ENCODE assay signal across 15 cellular contexts in genomic region chr9:37002413-37003217, GRCh38. TPM values are rescaled to one million over a fixed set of nuclear protein-coding genes. Genes with fewer than 3 reads are reported as not detected.
DNase-seq lines count a peak whose midpoint lies in the region; ATAC-seq, FAIRE-seq and TF ChIP-seq lines count a peak whose summit lies in the region.
"Had no signal": no experiment of that assay in that cellular context is flagged by ENCODE, and none has a peak within 500 bp of the region (broad histone marks: within the 10 kb centered on the region; RNA-seq: fewer than 3 reads in every experiment).

No MANE protein-coding gene starts in this region.

- no peak for TF ChIP-seq RAD21 in H1 (IDR thresholded peaks at IDR 0.05 in 1 of 2, conservative IDR thresholded peaks at IDR 0.05 in 1 of 2; ENCODE audit: low read depth in 2 of 2, low read length in 2 of 2)

- H3K79me2 ChIP-seq in DOHH2 (ENCODE audit: control insufficient read depth, low read length), result peaks cover 99% of the 10 kb centered on the region
- no peaks in the 10 kb centered on the region for H3K79me2 ChIP-seq in H1 (ENCODE audit: control insufficient read depth in 1 of 2, insufficient read depth in 2 of 2, low read length in 2 of 2)

- H3K27me3 ChIP-seq in DOHH2 (ENCODE audit: control insufficient read depth, low read length) (no peaks in the 10 kb centered on the region), HUES48 (ENCODE audit: control insufficient read depth, insufficient read depth, low read length) (peaks cover 89% of the 10 kb centered on the region), H1 (replicated peaks in 1 of 4; ENCODE audit: control insufficient read depth in 3 of 4, extremely low read depth in 1 of 4, insufficient read depth in 3 of 4, low read length in 3 of 4) (peaks cover 15 to 51% (median 49%) of the 10 kb centered on the region in 4 experiments)

- no peak overlapping the region for H2BK15ac ChIP-seq in H1 (ENCODE audit: low read length)

- H3K79me1 ChIP-seq in H1 (ENCODE audit: low read depth, low read length), result no peaks in the 10 kb centered on the region

- POLR2A ChIA-PET in H1 (lab: Charles Lee; ENCODE audit: partially characterized antibody), result interaction anchor here (0.5 kb wide), 1 partner anchor 384 kb away, joined by 4 read pairs; no protein-coding TSS in a partner anchor

- no peak overlapping the region for H3K23ac ChIP-seq in H1 (ENCODE audit: insufficient read length)

- ATAC-seq in mucosa of descending colon, result peak; percentile 35
- no peak for ATAC-seq in GM18498 (IDR thresholded peaks at IDR 0.05; ENCODE audit: unreplicated experiment)
- ATAC-seq: K562, psoas muscle had no signal

- no peak overlapping the region for H2BK20ac ChIP-seq in H1 (ENCODE audit: low read length)

- peaks cover 5% of the 10 kb centered on the region; the same call in 1 of the 2 replicates for H4K20me1 ChIP-seq in DOHH2 (ENCODE audit: control insufficient read depth, insufficient read depth, low read depth, low read length)
- H4K20me1 ChIP-seq in H1 (replicated peaks in 1 of 2; ENCODE audit: control insufficient read depth in 1 of 2, insufficient read depth in 2 of 2, low read length in 2 of 2), result no peaks in the 10 kb centered on the region

- WGBS in H1 (ENCODE audit: extremely low coverage in 1 of 2, insufficient coverage in 1 of 2, insufficient read length in 1 of 2, insufficient replicate concordance in 2 of 2, low coverage in 1 of 2, low lambda C conversion rate in 2 of 2, missing lambda C conversion rate in 1 of 2), 2 experiments, result 7% methylated on average over 51 of the region's 62 CpGs; no CpG with 5 or more reads in 1 of the 2 experiments

- no peak overlapping the region for H3K56ac ChIP-seq in H1 (replicated peaks; ENCODE audit: insufficient read length, low read depth, low read length)

- no peak overlapping the region for H4K5ac ChIP-seq in H1 (ENCODE audit: insufficient read length, low read depth, low read length)

- TF ChIP-seq EP300 in H1 (IDR thresholded peaks at IDR 0.05; ENCODE audit: borderline replicate concordance in 1 of 2, low read depth in 2 of 2, low read length in 2 of 2), result no peak

- peaks cover 6% of the 10 kb centered on the region; the same call in 1 of the 2 replicates for H3K23me2 ChIP-seq in H1 (ENCODE audit: low read depth, low read length)

- H3K4ac ChIP-seq in H1 (replicated peaks; ENCODE audit: insufficient read length, low read depth, low read length), result no peak overlapping the region

- H3K36me3 ChIP-seq in DOHH2 (ENCODE audit: control insufficient read depth, low read length), result peaks cover 96% of the 10 kb centered on the region
- no peaks in the 10 kb centered on the region for H3K36me3 ChIP-seq in HUES48 (ENCODE audit: control insufficient read depth, insufficient read depth, low read length)
- H3K36me3 ChIP-seq in H1 (ENCODE audit: control insufficient read depth in 2 of 4, insufficient read depth in 4 of 4, low read length in 3 of 4), result no peaks in the 10 kb centered on the region
- H3K36me3 ChIP-seq in mucosa of descending colon (ENCODE audit: low read depth), result no peaks in the 10 kb centered on the region
- H3K36me3 ChIP-seq: esophagus muscularis mucosa had no signal

- H3K18ac ChIP-seq in H1 (ENCODE audit: extremely low read depth, low read length), result no peak overlapping the region; the same call in 1 of the 2 replicates

- no peaks in the 10 kb centered on the region for H3K9me2 ChIP-seq in DOHH2 (replicated peaks; ENCODE audit: control insufficient read depth, low read length)
- H3K9me2 ChIP-seq: SK-N-SH had no signal

- FAIRE-seq in H1 (lab: Jason Lieb, UNC), result no peak
- FAIRE-seq: K562 had no signal

- peaks cover 98% of the 10 kb centered on the region for H3K4me1 ChIP-seq in DOHH2 (ENCODE audit: control insufficient read depth, low read length)
- H3K4me1 ChIP-seq in HUES48 (ENCODE audit: control insufficient read depth, insufficient read depth, low read length), result peaks cover 7% of the 10 kb centered on the region; the same call in 1 of the 2 replicates
- peaks cover 0 to 5% (median 1%) of the 10 kb centered on the region in 4 experiments; a peak in 2 of 7 replicates for H3K4me1 ChIP-seq in H1 (replicated peaks in 1 of 4; ENCODE audit: control insufficient read depth in 3 of 4, insufficient read depth in 4 of 4, low read length in 3 of 4)
- H3K4me1 ChIP-seq in mucosa of descending colon (ENCODE audit: low read depth), result no peaks in the 10 kb centered on the region
- H3K4me1 ChIP-seq: psoas muscle had no signal

- H3K9me3 ChIP-seq in DOHH2 (ENCODE audit: control insufficient read depth, insufficient read depth, low read length) (no peaks in the 10 kb centered on the region), HUES48 (ENCODE audit: control insufficient read depth, insufficient read depth, low read length) (no peaks in the 10 kb centered on the region), H1 (ENCODE audit: insufficient read depth in 2 of 2, low read depth in 1 of 2, low read length in 1 of 2) (no peaks in the 10 kb centered on the region), mucosa of descending colon (no peaks in the 10 kb centered on the region)
- H3K9me3 ChIP-seq: esophagus muscularis mucosa, psoas muscle, SK-N-SH had no signal

- H4K8ac ChIP-seq in H1 (ENCODE audit: extremely low read depth, insufficient read depth, low read length), result no peak overlapping the region; the same call in 1 of the 2 replicates

- H3K27ac ChIP-seq in DOHH2 (ENCODE audit: low read depth, low read length) (peak overlapping the region; percentile 95), HUES48 (ENCODE audit: low read depth, low read length) (no peak overlapping the region), H1 (ENCODE audit: low read depth, low read length) (no peak overlapping the region)
- H3K27ac ChIP-seq: esophagus muscularis mucosa, psoas muscle had no signal

- H3F3A ChIP-seq in DOHH2 (ENCODE audit: control insufficient read depth, insufficient read depth), result peaks cover 38% of the 10 kb centered on the region

- peak overlapping the region; percentile 81 for H3K4me2 ChIP-seq in DOHH2 (ENCODE audit: low read length)
- peak overlapping the region; percentile 72 to 80 for H3K4me2 ChIP-seq in H1 (ENCODE audit: insufficient read depth in 1 of 2, low read depth in 2 of 2, low read length in 2 of 2)
- H3K4me2 ChIP-seq: SK-N-SH had no signal

- H3K9ac ChIP-seq in HUES48 (ENCODE audit: low read depth, low read length) (no peak overlapping the region), H1 (replicated peaks in 1 of 4; ENCODE audit: extremely low read depth in 1 of 4, low read depth in 3 of 4, low read length in 3 of 4) (peak overlapping the region in 1 of 4 experiments; percentile 8; a peak in 1 of 7 replicates)
- H3K9ac ChIP-seq: SK-N-SH had no signal

- H2AK5ac ChIP-seq in H1 (ENCODE audit: low read depth, low read length), result no peak overlapping the region

- peak overlapping the region; percentile 60; the same call in 1 of the 2 replicates for H2BK12ac ChIP-seq in H1 (ENCODE audit: low read depth, low read length)

- in situ Hi-C loops in GM13976 (cut with MboI; ENCODE audit: low sequenced_read_pairs, unreplicated experiment), result no loop called here

- peak overlapping the region; percentile 69 for H3K4me3 ChIP-seq in DOHH2 (ENCODE audit: low read length)
- H3K4me3 ChIP-seq in HUES48 (ENCODE audit: low read depth, low read length), result peak overlapping the region; percentile 58
- H3K4me3 ChIP-seq in H1 (ENCODE audit: extremely low read depth in 1 of 4, insufficient read depth in 2 of 4, low read depth in 3 of 4, low read length in 4 of 4), result peak overlapping the region; percentile 39 to 59 (median 44)
- H3K4me3 ChIP-seq in mucosa of descending colon, result no peak overlapping the region
- H3K4me3 ChIP-seq: esophagus muscularis mucosa, K562, psoas muscle had no signal

- H4K91ac ChIP-seq in H1 (replicated peaks; ENCODE audit: insufficient read length, low read length), result no peak overlapping the region

- peak overlapping the region; percentile 35; the same call in 1 of the 2 replicates for H2AFZ ChIP-seq in H1 (ENCODE audit: low read length)

- TF ChIP-seq POLR2A in H1 (IDR thresholded peaks at IDR 0.05; ENCODE audit: control extremely low read depth in 1 of 2, low read depth in 2 of 2, low read length in 2 of 2), result no peak

- H2BK5ac ChIP-seq in H1 (ENCODE audit: low read depth, low read length), result no peak overlapping the region

- no peak overlapping the region for H3K14ac ChIP-seq in H1 (ENCODE audit: insufficient read length)

- intact Hi-C loops in mucosa of descending colon (cut with DNase I, micrococcal nuclease), result no loop called here

- TF ChIP-seq CTCF in DOHH2 (IDR thresholded peaks at IDR 0.05; ENCODE audit: low read depth, low read length, poor library complexity, severe bottlenecking) (no peak), H1 (IDR thresholded peaks at IDR 0.05; ENCODE audit: control extremely low read depth in 1 of 3, insufficient read depth in 1 of 3, low read depth in 1 of 3, low read length in 3 of 3) (no peak), mucosa of descending colon (IDR thresholded peaks at IDR 0.05) (no peak), GM13976 (IDR thresholded peaks at IDR 0.05; ENCODE audit: borderline replicate concordance, control extremely low read depth, extremely low read depth, insufficient read depth, missing control alignments) (no peak)

- H2BK120ac ChIP-seq in H1 (replicated peaks; ENCODE audit: low read depth, low read length), result no peak overlapping the region

- no peak for DNase-seq in H1 (ENCODE audit: low read depth in 1 of 2, low spot score in 2 of 2)
- DNase-seq in mucosa of descending colon, result no peak
- no peak for DNase-seq in NCI-H1694 (lab: John Stamatoyannopoulos, UW)
- DNase-seq in NCI-H2029 (lab: John Stamatoyannopoulos, UW), result no peak
- no peak for DNase-seq in GM13976 (ENCODE audit: low spot score)
- DNase-seq: midbrain, NCI-H1436, psoas muscle, SK-N-SH, trophoblast cell had no signal

- CTCF ChIA-PET in H1 (lab: Charles Lee; ENCODE audit: partially characterized antibody), result interaction anchor here (2.2 kb wide), 1 partner anchor 13 kb away, joined by 7 read pairs; no protein-coding TSS in a partner anchor

TF ChIP-seq in H1, 55 proteins besides CTCF, POLR2A, EP300 and RAD21 (continues in another document):
- TF ChIP-seq SP4 (IDR thresholded peaks at IDR 0.05; ENCODE audit: low read length) (no peak), TBP (IDR thresholded peaks at IDR 0.05; ENCODE audit: low read depth, low read length) (no peak), NANOG (IDR thresholded peaks at IDR 0.05; ENCODE audit: insufficient read depth, low read depth, low read length, poor library complexity, severe bottlenecking) (no peak), NRF1 (IDR thresholded peaks at IDR 0.05; ENCODE audit: low read depth, low read length) (no peak)

RNA-seq across cellular contexts. Expression of gene PAX5, which starts 31.5 kb away (rescaled TPM):
- 0.13 and 0.43 TPM in 2 replicates for total RNA-seq in H1 (2021; fragmentation: NEBNext Ultra II Directional; extraction: Animal tissue kit (Norgen Biotek cat#: 25700))
- polyA plus RNA-seq in H1 (2011; rRNA removed), result 0.29 and 0.44 TPM in 2 replicates
- polyA plus RNA-seq in H1 (2011; cell fraction: cytosol; rRNA removed), result 0.09 TPM
- polyA plus RNA-seq in H1 (2011; cell fraction: nucleus; rRNA removed), result 0.14 TPM
- 0.14 to 0.19 TPM (median 0.18 TPM) in 4 replicates for polyA plus RNA-seq in H1 (2012, experiment 1 of 2)
- polyA plus RNA-seq in H1 (2012, experiment 2 of 2), result 0.07 TPM
- 0.14 TPM for polyA plus RNA-seq in H1 (2013, experiment 1 of 2)
- polyA plus RNA-seq in H1 (2013, experiment 2 of 2), result 0.18 TPM
- 0.09 and 0.27 TPM in 2 replicates for polyA minus RNA-seq in H1 (2011; rRNA and poly(A)+ RNA removed)
- not detected for polyA minus RNA-seq in H1 (2011; cell fraction: cytosol; rRNA and poly(A)+ RNA removed)
- polyA minus RNA-seq in H1 (2011; cell fraction: nucleus; rRNA and poly(A)+ RNA removed), result 0.90 TPM
- under 1 TPM in 2 of 3 donors, not detected in 1; 0.29 to 0.32 TPM for total RNA-seq in mucosa of descending colon
